Comparison of ENCODE assay signal across 8 cellular contexts in genomic region chr19:45505996-45506245, GRCh38. TPM values are rescaled to one million over a fixed set of nuclear protein-coding genes. Genes with fewer than 3 reads are reported as not detected.
A peak's percentile ranks its signal among the peaks of the same experiment; 100 is the strongest.
DNase-seq lines count a peak whose midpoint lies in the region; ATAC-seq, FAIRE-seq and TF ChIP-seq lines count a peak whose summit lies in the region.

No MANE protein-coding gene starts in this region.

- intact Hi-C loops in Calu3 (cut with micrococcal nuclease; ENCODE audit: unreplicated experiment): loop anchor here (5.0 kb wide), 1 partner anchor 136 kb away; no protein-coding TSS in a partner anchor
- intact Hi-C loops in pancreas (cut with DNase I): no loop called here

- 37 to 55% methylated on average over 5 of the region's 5 CpGs for WGBS in pancreas, 2 donors

- H3K4me1 Mint-ChIP-seq in Calu3 (ENCODE audit: low read depth, unreplicated experiment): peaks cover 28% of the 10 kb centered on the region

- H3K36me3 ChIP-seq in pancreas: no peaks in the 10 kb centered on the region

- ATAC-seq in pancreas: no peak

- no peak for FAIRE-seq in pancreas (lab: Jason Lieb, UNC)
- no peak for FAIRE-seq in HTR-8/SVneo (lab: Jason Lieb, UNC)

- BruUV-seq in Calu3 (replicated peaks; lab: Mats Ljungman, UMichigan): TSS peak; percentile 69

- H3K27ac Mint-ChIP-seq in Calu3 (ENCODE audit: unreplicated experiment): peak overlapping the region; percentile 98

- no peaks in the 10 kb centered on the region for H3K9me3 ChIP-seq in pancreas

- TF ChIP-seq CTCF in Calu3 (IDR thresholded peaks at IDR 0.05; ENCODE audit: unreplicated experiment) (no peak), RWPE1 (conservative IDR thresholded peaks at IDR 0.05; ENCODE audit: low read depth) (no peak), epithelial cell of proximal tubule (conservative IDR thresholded peaks at IDR 0.05; ENCODE audit: low read depth, low read length) (no peak), pancreas (IDR thresholded peaks at IDR 0.05) (no peak), GM20000 (IDR thresholded peaks at IDR 0.05; ENCODE audit: extremely low read depth, missing control alignments) (no peak)

- H3K27me3 Mint-ChIP-seq in Calu3 (ENCODE audit: unreplicated experiment): no peaks in the 10 kb centered on the region

- peak overlapping the region; percentile 95 for H3K27ac ChIP-seq in RWPE1
- peak overlapping the region; percentile 87 to 94 (median 91) for H3K27ac ChIP-seq in pancreas

- H3K4me3 Mint-ChIP-seq in Calu3 (ENCODE audit: low read depth, unreplicated experiment): peak overlapping the region; percentile 84

- DNase-seq in Calu3 (no peak), RWPE1 (ENCODE audit: low spot score) (no peak), epithelial cell of proximal tubule (ENCODE audit: low read depth) (no peak), pancreas (no peak), AG20443 (ENCODE audit: low spot score) (no peak), HTR-8/SVneo (ENCODE audit: insufficient read length, low spot score) (no peak), GM20000 (ENCODE audit: low spot score) (no peak), kidney glomerular epithelial cell (lab: John Stamatoyannopoulos, UW) (no peak)

- no peaks in the 10 kb centered on the region for H3K27me3 ChIP-seq in pancreas

- peaks cover 6 to 9% (median 7%) of the 10 kb centered on the region in 3 donors for H3K4me1 ChIP-seq in pancreas

- CTCF ChIA-PET in Calu3 (lab: Charles Lee) (interaction anchor here (0.6 to 1.1 kb wide), 5 partner anchors 27 to 474 kb away, joined by 3 to 9 read pairs (median 3); no protein-coding TSS in a partner anchor), RWPE1 (lab: Yijun Ruan, JAX) (interaction anchor here (1.0 kb wide), 1 partner anchor 11 kb away, joined by 6 read pairs; no protein-coding TSS in a partner anchor)

- H3K9me3 Mint-ChIP-seq in Calu3 (ENCODE audit: low read depth, unreplicated experiment): no peaks in the 10 kb centered on the region

- peak overlapping the region; percentile 100 for H3K4me3 ChIP-seq in epithelial cell of proximal tubule (ENCODE audit: low read depth, low read length)
- H3K4me3 ChIP-seq in pancreas: peak overlapping the region; percentile 66 to 99 (median 84)

- H3K36me3 Mint-ChIP-seq in Calu3 (ENCODE audit: insufficient read depth, unreplicated experiment): peaks cover 68% of the 10 kb centered on the region

- POLR2A ChIA-PET in RWPE1 (lab: Yijun Ruan, JAX; ENCODE audit: low non-redundant PET): no interaction called here

RNA-seq across cellular contexts. Expression of gene VASP, which starts 1.4 kb away (rescaled TPM):
- total RNA-seq in Calu3 (2022) (194 and 219 TPM in 2 replicates), epithelial cell of proximal tubule (106 and 146 TPM in 2 replicates), pancreas (10 to 100 TPM; 12.5 to 49.3 (median 25.1) TPM)
- polyA plus RNA-seq in pancreas: 10 to 100 TPM; 32.7 to 34.3 TPM

RNA-seq across cellular contexts. Expression of gene PPM1N, which starts 7.7 kb away (rescaled TPM):
- 5.0 and 6.8 TPM in 2 replicates for total RNA-seq in Calu3 (2022)
- 0.17 TPM in 1 of 2 replicates, not detected in the other for total RNA-seq in epithelial cell of proximal tubule
- total RNA-seq in pancreas: under 1 TPM; 0.22 to 0.41 (median 0.30) TPM
- 1 to 10 TPM in 1 of 2 donors, under 1 TPM in 1; 0.53 to 2.1 TPM for polyA plus RNA-seq in pancreas

RNA-seq across cellular contexts. Expression of gene RTN2, which starts 9.1 kb away (rescaled TPM):
- 5.7 and 7.2 TPM in 2 replicates for total RNA-seq in Calu3 (2022)
- total RNA-seq in epithelial cell of proximal tubule: 6.9 and 9.7 TPM in 2 replicates
- 1 to 10 TPM; 2.1 to 6.3 (median 3.2) TPM for total RNA-seq in pancreas
- polyA plus RNA-seq in pancreas: 1 to 10 TPM; 4.4 to 9.5 TPM

RNA-seq across cellular contexts. Expression of gene FOSB, which starts 38.1 kb away (rescaled TPM):
- 18.7 and 23.8 TPM in 2 replicates for total RNA-seq in Calu3 (2022)
- total RNA-seq in epithelial cell of proximal tubule: 0.65 and 3.4 TPM in 2 replicates
- total RNA-seq in pancreas: 10 to 100 TPM in 1 of 6 donors, 1 to 10 TPM in 3, under 1 TPM in 2; 0.79 to 17.0 (median 5.7) TPM
- 10 to 100 TPM; 12.9 to 21.6 TPM for polyA plus RNA-seq in pancreas
